Comparison of ENCODE assay signal across 29 cellular contexts in the genomic region with DNA sequence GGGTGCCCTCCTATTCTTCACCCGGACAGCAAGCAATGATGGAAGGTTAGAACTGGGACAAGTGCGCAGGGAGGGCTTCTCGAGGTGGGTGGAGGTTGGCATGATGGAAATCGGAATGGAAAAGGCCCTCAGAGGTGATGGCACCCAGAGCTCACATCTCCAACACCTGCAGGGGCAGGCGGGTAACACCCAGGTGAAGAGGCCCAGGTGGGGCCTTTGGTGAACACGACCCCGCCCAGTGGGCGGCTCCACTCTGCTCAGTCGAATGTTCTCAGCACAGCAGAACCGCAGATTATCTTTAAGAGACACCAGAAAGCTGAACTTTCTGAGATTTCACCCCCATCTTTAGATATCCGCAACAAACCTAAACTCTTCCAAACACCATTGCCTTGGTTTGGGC. TPM values are rescaled to one million over a fixed set of nuclear protein-coding genes. Genes with fewer than 3 reads are reported as not detected.
"Had no signal": no experiment of that assay in that cellular context is flagged by ENCODE, and none has a peak within 500 bp of the region (broad histone marks: within the 10 kb centered on the region; RNA-seq: fewer than 3 reads in every experiment).

No MANE protein-coding gene starts in this region.

- H3K36me3 ChIP-seq: ascending aorta, cardiac muscle cell, SJSA1 had no signal

- H3K4me2 ChIP-seq: SK-N-SH had no signal

- H3K4me1 ChIP-seq: ascending aorta, SJSA1 had no signal

- H3K9me3 ChIP-seq: ascending aorta, SJSA1, SK-N-SH had no signal

- H3K27ac ChIP-seq: ascending aorta, cardiac muscle cell, SJSA1 had no signal

- H3K4me3 ChIP-seq: ascending aorta, cardiac muscle cell, SJSA1 had no signal

- ATAC-seq: activated CD4-positive, alpha-beta T cell treated with anti-CD3 and anti-CD28 coated beads for 36 hours; activated CD4-positive, CD25-positive, alpha-beta regulatory T cell treated with anti-CD3 and anti-CD28 coated beads, Interleukin-2, amount 50 U/mL, for 24 hours; activated CD8-positive, alpha-beta T cell treated with anti-CD3 and anti-CD28 coated beads, Interleukin-2, amount 10 ng/mL, durations not matched to agents 7 days and 5 days; Panc1; WTC11 had no signal

- DNase-seq: activated CD4-positive, alpha-beta T cell treated with anti-CD3 and anti-CD28 coated beads for 36 hours; activated CD4-positive, alpha-beta T cell treated with anti-CD3 and anti-CD28 coated beads, Interleukin-2, amount 10 ng/mL, durations not matched to agents 7 days and 5 days; activated CD4-positive, alpha-beta T cell treated with anti-CD3 and anti-CD28 coated beads, Interleukin-2, amount 50 U/mL, for 48 hours; activated CD8-positive, alpha-beta T cell treated with anti-CD3 and anti-CD28 coated beads, Interleukin-2, amount 10 ng/mL, durations not matched to agents 7 days and 5 days; activated gamma-delta T cell; activated naive CD4-positive, alpha-beta T cell treated with Interleukin-2 at 50 U/mL for 16 hours; activated naive CD8-positive, alpha-beta T cell treated with anti-CD3 and anti-CD28 coated beads, Interleukin-2, amount 10 ng/mL, durations not matched to agents 7 days and 5 days; activated T-cell treated with anti-CD3 and anti-CD28 coated beads, Interleukin-2, amount 50 U/mL, for 24 hours; amygdala; NCI-H1092 treated with DMSO at 0.1 percent for 48 hours; NCI-H1417; NCI-H1694; NCI-H1930; NCI-H2081 treated with DMSO at 0.1 percent for 48 hours; NCI-H345; NCI-H526 treated with DMSO at 0.1 percent for 48 hours; SHP77 treated with DMSO at 0.1 percent for 48 hours; SK-N-SH had no signal

- H3K27me3 ChIP-seq: ascending aorta, cardiac muscle cell had no signal

RNA-seq across cellular contexts. Expression of a gene that starts 45.1 kb away (rescaled TPM):
- total RNA-seq: activated CD4-positive, alpha-beta T cell treated with anti-CD3 and anti-CD28 coated beads for 36 hours; activated CD4-positive, alpha-beta T cell treated with anti-CD3 and anti-CD28 coated beads, Interleukin-2, amount 10 ng/mL, durations not matched to agents 7 days and 5 days; activated CD8-positive, alpha-beta T cell treated with anti-CD3 and anti-CD28 coated beads, Interleukin-2, amount 10 ng/mL, durations not matched to agents 7 days and 5 days; activated naive CD8-positive, alpha-beta T cell treated with anti-CD3 and anti-CD28 coated beads, Interleukin-2, amount 10 ng/mL, durations not matched to agents 7 days and 5 days; activated T-helper 2 cell treated with anti-CD3 and anti-CD28 coated beads, Interferon-gamma antibody, Interleukin-2, Interleukin-4, amounts not matched to agents 10 μg/mL and 5 μg/mL and 100 μg/mL, durations not matched to agents 14 hours and 24 hours and 36 hours; ascending aorta; cardiac muscle cell; chondrocyte; M059J; NCI-H460; RPMI7951; SJSA1; WTC11 had no signal
